7 cellular contexts compared by ENCODE assay signal in the genomic region with DNA sequence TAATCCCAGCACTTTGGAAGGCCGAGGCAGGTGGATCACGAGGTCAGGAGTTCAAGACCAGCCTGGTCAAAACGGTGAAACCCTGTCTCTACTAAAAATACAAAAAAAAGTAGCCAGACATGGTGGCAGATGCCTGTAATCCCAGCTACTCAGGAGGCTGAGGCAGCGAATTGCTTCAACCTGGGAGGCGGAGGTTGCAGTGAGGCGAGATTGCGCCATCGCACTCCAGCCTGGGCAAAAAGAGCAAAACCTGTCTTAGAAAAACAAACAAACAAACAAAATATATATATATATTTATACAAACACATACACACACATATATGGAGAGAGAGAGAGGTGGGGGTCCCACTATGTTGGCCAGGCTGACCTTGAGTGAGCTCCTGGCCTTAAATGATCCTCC. TPM values are rescaled to one million over a fixed set of nuclear protein-coding genes. Genes with fewer than 3 reads are reported as not detected.
DNase-seq lines count a peak whose midpoint lies in the region; TF ChIP-seq lines count a peak whose summit lies in the region.
"Not testable (repeated sequence)": the region's sequence is repeated elsewhere in the genome, so short reads cannot be mapped to it uniquely, and the experiment has no call there.

No MANE protein-coding gene starts in this region.

- DNase-seq in GM23248; SJSA1 (ENCODE audit: low read depth in 1 of 2, low spot score in 2 of 2); mammary epithelial cell; hepatocyte (ENCODE audit: low spot score); neuronal stem cell (ENCODE audit: low spot score); progenitor cell of endocrine pancreas (ENCODE audit: low spot score, unreplicated experiment): not testable (repeated sequence)

- dilution Hi-C loops in mammary epithelial cell (cut with HindIII; ENCODE audit: low sequenced_read_pairs), result not testable (repeated sequence)

- not testable (repeated sequence) for H2BK12ac ChIP-seq in neuronal stem cell (ENCODE audit: low read length)

- not testable (repeated sequence) for H3K23ac ChIP-seq in neuronal stem cell (ENCODE audit: low read depth, low read length, poor library complexity)

- peak overlapping the region; percentile 69 for H3K4me2 ChIP-seq in GM23248 (ENCODE audit: unreplicated experiment)
- H3K4me2 ChIP-seq in mammary epithelial cell (ENCODE audit: insufficient read depth, low read depth, low read length), result peak overlapping the region; percentile 13
- not testable (repeated sequence) for H3K4me2 ChIP-seq in hepatocyte; neuronal stem cell (ENCODE audit: insufficient read depth, low read length, poor library complexity, severe bottlenecking)

- H2AK5ac ChIP-seq in neuronal stem cell (ENCODE audit: low read depth, low read length), result peak overlapping the region; percentile 65

- H3K79me2 ChIP-seq in GM23248 (ENCODE audit: insufficient read depth); mammary epithelial cell (ENCODE audit: insufficient read depth, low read length); hepatocyte: not testable (repeated sequence)

- H3K27me3 Mint-ChIP-seq in IgD-negative memory B cell, progenitor cell of endocrine pancreas: not testable (repeated sequence)

- H3K27ac ChIP-seq in GM23248 (peak overlapping the region; percentile 51), SJSA1 (peak overlapping the region; percentile 59), mammary epithelial cell (ENCODE audit: insufficient read depth, low read depth, low read length) (peak overlapping the region; percentile 34), hepatocyte (peak overlapping the region; percentile 16)
- H3K27ac ChIP-seq in neuronal stem cell (replicated peaks; ENCODE audit: low read length), result not testable (repeated sequence)

- H3K9me3 Mint-ChIP-seq in IgD-negative memory B cell; progenitor cell of endocrine pancreas (ENCODE audit: low read depth): not testable (repeated sequence)

- H3K36me3 ChIP-seq in GM23248 (ENCODE audit: low read depth); SJSA1; mammary epithelial cell (ENCODE audit: insufficient read depth, low read length); hepatocyte (replicated peaks; ENCODE audit: insufficient read depth, low read depth); neuronal stem cell (replicated peaks in 1 of 2; ENCODE audit: control insufficient read depth in 2 of 2, insufficient read depth in 2 of 2, low read length in 2 of 2): not testable (repeated sequence)

- BruUV-seq in mammary epithelial cell (replicated peaks; lab: Mats Ljungman, UMichigan), result not testable (repeated sequence)

- not testable (repeated sequence) for H3K79me1 ChIP-seq in neuronal stem cell (ENCODE audit: low read depth, low read length)

- H3K4me3 ChIP-seq in GM23248; SJSA1; mammary epithelial cell (replicated peaks in 1 of 3; ENCODE audit: insufficient read depth in 1 of 3, low read depth in 2 of 3, low read length in 3 of 3); hepatocyte; neuronal stem cell (ENCODE audit: low read length in 2 of 2): not testable (repeated sequence)

- TF ChIP-seq CTCF in mammary epithelial cell (conservative IDR thresholded peaks at IDR 0.05 in 1 of 2, IDR thresholded peaks at IDR 0.05 in 1 of 2; ENCODE audit: extremely low read depth in 1 of 2, insufficient read depth in 1 of 2, low read depth in 1 of 2, low read length in 2 of 2); hepatocyte (IDR thresholded peaks at IDR 0.05; ENCODE audit: poor library complexity); progenitor cell of endocrine pancreas (IDR thresholded peaks at IDR 0.05; ENCODE audit: unreplicated experiment): not testable (repeated sequence)

- peak overlapping the region in 2 of 4 donors; percentile 56 to 60 for H3K4me3 Mint-ChIP-seq in IgD-negative memory B cell
- not testable (repeated sequence) for H3K4me3 Mint-ChIP-seq in progenitor cell of endocrine pancreas (ENCODE audit: low read depth)

- not testable (repeated sequence) for H4K8ac ChIP-seq in neuronal stem cell (ENCODE audit: low read depth, low read length)

- H3K4me1 Mint-ChIP-seq in IgD-negative memory B cell, result peaks cover 14 to 17% (median 14%) of the 10 kb centered on the region in 3 donors
- peaks cover 10% of the 10 kb centered on the region for H3K4me1 Mint-ChIP-seq in progenitor cell of endocrine pancreas (ENCODE audit: low read depth)

- intact Hi-C loops in mammary epithelial cell (cut with micrococcal nuclease), result loop anchor here (10.0 kb wide), 1 partner anchor 468 kb away; a partner anchor contains a TSS

- 94 to 96% methylated on average over 8 of the region's 8 CpGs for WGBS in GM23248 (ENCODE audit: low coverage in 1 of 2, low lambda C conversion rate in 2 of 2, missing lambda C conversion rate in 2 of 2), 2 experiments
- WGBS in mammary epithelial cell (ENCODE audit: low coverage, missing lambda C conversion rate), result 88% methylated on average over 8 of the region's 8 CpGs
- WGBS in hepatocyte (ENCODE audit: low lambda C conversion rate, missing lambda C conversion rate), result 87% methylated on average over 8 of the region's 8 CpGs
- WGBS in neuronal stem cell (ENCODE audit: extremely low coverage in 2 of 2, insufficient read length in 2 of 2, insufficient replicate concordance in 1 of 2), 2 donors, result no CpG with 5 or more reads among the region's 8 CpGs

- not testable (repeated sequence) for H3K4ac ChIP-seq in neuronal stem cell (ENCODE audit: low read length)

- H3K27ac Mint-ChIP-seq in IgD-negative memory B cell (peak overlapping the region in 2 of 3 donors; percentile 10 to 63), progenitor cell of endocrine pancreas (peak overlapping the region; percentile 86)

- H3K36me3 Mint-ChIP-seq in IgD-negative memory B cell; progenitor cell of endocrine pancreas (ENCODE audit: insufficient read depth): not testable (repeated sequence)

- not testable (repeated sequence) for H2BK15ac ChIP-seq in neuronal stem cell (ENCODE audit: low read length)

- not testable (repeated sequence) for H3K18ac ChIP-seq in neuronal stem cell (ENCODE audit: low read length)

- not testable (repeated sequence) for H3K9ac ChIP-seq in GM23248; neuronal stem cell (ENCODE audit: low read depth, low read length, poor library complexity)
- H3K9ac ChIP-seq in mammary epithelial cell (ENCODE audit: insufficient read depth, low read length), result peak overlapping the region; percentile 7

- in situ Hi-C loops in GM23248 (cut with MboI); mammary epithelial cell (cut with MboI; ENCODE audit: low sequenced_read_pairs in 2 of 2): not testable (repeated sequence)

- H3K14ac ChIP-seq in neuronal stem cell (ENCODE audit: low read length), result not testable (repeated sequence)

- H2BK120ac ChIP-seq in neuronal stem cell (ENCODE audit: low read depth, low read length), result not testable (repeated sequence)

- not testable (repeated sequence) for H4K91ac ChIP-seq in neuronal stem cell (ENCODE audit: low read depth, low read length, poor library complexity)

- not testable (repeated sequence) for H3K9me3 ChIP-seq in GM23248 (ENCODE audit: low read depth); SJSA1 (replicated peaks); mammary epithelial cell (replicated peaks; ENCODE audit: insufficient read depth, low read length); hepatocyte (ENCODE audit: low read depth); neuronal stem cell (replicated peaks in 1 of 2; ENCODE audit: control insufficient read depth in 2 of 2, insufficient read depth in 1 of 2, low read depth in 1 of 2, low read length in 2 of 2)

- not testable (repeated sequence) for H3K27me3 ChIP-seq in GM23248 (replicated peaks; ENCODE audit: insufficient read depth); SJSA1 (replicated peaks); mammary epithelial cell (ENCODE audit: insufficient read depth, low read length); hepatocyte; neuronal stem cell (ENCODE audit: control insufficient read depth in 3 of 3, insufficient read depth in 3 of 3, low read depth in 1 of 3, low read length in 3 of 3)

- H3K9me2 ChIP-seq in GM23248 (ENCODE audit: insufficient read depth); hepatocyte (replicated peaks; ENCODE audit: insufficient read depth): not testable (repeated sequence)

- CTCF ChIA-PET in mammary epithelial cell (lab: Charles Lee; ENCODE audit: low non-redundant PET), result not testable (repeated sequence)

- H2BK5ac ChIP-seq in neuronal stem cell (ENCODE audit: low read length), result not testable (repeated sequence)

- not testable (repeated sequence) for H4K20me1 ChIP-seq in GM23248 (ENCODE audit: insufficient read depth); mammary epithelial cell (ENCODE audit: insufficient read depth, low read length); hepatocyte (ENCODE audit: insufficient read depth, poor library complexity, severe bottlenecking)

- not testable (repeated sequence) for H2AFZ ChIP-seq in GM23248; mammary epithelial cell (ENCODE audit: low read depth, low read length); hepatocyte; neuronal stem cell (ENCODE audit: low read length)

- peaks cover 21% of the 10 kb centered on the region for H3F3A ChIP-seq in GM23248 (ENCODE audit: insufficient read depth)

- peaks cover 22% of the 10 kb centered on the region for H3K4me1 ChIP-seq in GM23248 (ENCODE audit: insufficient read depth)
- peaks cover 40% of the 10 kb centered on the region for H3K4me1 ChIP-seq in SJSA1 (replicated peaks)
- H3K4me1 ChIP-seq in mammary epithelial cell (ENCODE audit: insufficient read depth, low read length), result peaks cover 17% of the 10 kb centered on the region
- not testable (repeated sequence) for H3K4me1 ChIP-seq in hepatocyte (ENCODE audit: insufficient read depth); neuronal stem cell (ENCODE audit: control insufficient read depth in 2 of 2, insufficient read depth in 1 of 2, low read depth in 1 of 2, low read length in 2 of 2)

RNA-seq across cellular contexts. Expression of a gene that starts 3.3 kb away (rescaled TPM):
- total RNA-seq in GM23248 (2014; rRNA removed; shearing (Covaris generic)), result 7.3 and 11.1 TPM in 2 replicates
- polyA plus RNA-seq in GM23248 (2016; fragmentation: Nextera tagmentation; extraction: Ambion mirVana) (4.1 and 5.8 TPM in 2 replicates), IgD-negative memory B cell (16.0 TPM), mammary epithelial cell (3.2 TPM), hepatocyte (13.0 and 19.6 TPM in 2 replicates)
- total RNA-seq in SJSA1 (2014; rRNA removed; shearing (Covaris generic)), result 8.0 and 12.1 TPM in 2 replicates
- total RNA-seq in mammary epithelial cell (10 to 100 TPM in 1 of 2 donors, 1 to 10 TPM in 1; 4.7 to 29.6 TPM), hepatocyte (5.2 and 7.9 TPM in 2 replicates), progenitor cell of endocrine pancreas (34.4 and 36.1 TPM in 2 replicates)
- polyA minus RNA-seq in mammary epithelial cell, result 9.1 TPM
- polyA plus RNA-seq in neuronal stem cell (2013, experiment 1 of 2), result 15.9 TPM
- 14.8 TPM for polyA plus RNA-seq in neuronal stem cell (2013, experiment 2 of 2)

RNA-seq across cellular contexts. Expression of a gene that starts 21.7 kb away (rescaled TPM):
- total RNA-seq in GM23248 (2014; rRNA removed; shearing (Covaris generic)), result 2.9 and 5.2 TPM in 2 replicates
- polyA plus RNA-seq in GM23248 (2016; fragmentation: Nextera tagmentation; extraction: Ambion mirVana) (14.1 and 14.5 TPM in 2 replicates), IgD-negative memory B cell (2.3 TPM), mammary epithelial cell (0.65 TPM), hepatocyte (11.9 and 13.8 TPM in 2 replicates)
- 2.4 and 2.5 TPM in 2 replicates for total RNA-seq in SJSA1 (2014; rRNA removed; shearing (Covaris generic))
- total RNA-seq in mammary epithelial cell (10 to 100 TPM in 1 of 2 donors, 1 to 10 TPM in 1; 2.0 to 10.9 TPM), hepatocyte (1.7 and 1.9 TPM in 2 replicates), progenitor cell of endocrine pancreas (9.1 and 11.8 TPM in 2 replicates)
- not detected for polyA minus RNA-seq in mammary epithelial cell
- 7.5 TPM for polyA plus RNA-seq in neuronal stem cell (2013, experiment 1 of 2)
- polyA plus RNA-seq in neuronal stem cell (2013, experiment 2 of 2), result 6.6 TPM

RNA-seq across cellular contexts. Expression of a gene that starts 22.0 kb away (rescaled TPM):
- 11.9 and 14.6 TPM in 2 replicates for total RNA-seq in GM23248 (2014; rRNA removed; shearing (Covaris generic))
- polyA plus RNA-seq in GM23248 (2016; fragmentation: Nextera tagmentation; extraction: Ambion mirVana) (6.2 and 6.3 TPM in 2 replicates), IgD-negative memory B cell (5.1 TPM), mammary epithelial cell (1.4 TPM), hepatocyte (14.7 and 22.0 TPM in 2 replicates)
- total RNA-seq in SJSA1 (2014; rRNA removed; shearing (Covaris generic)), result 4.5 and 10.1 TPM in 2 replicates
- total RNA-seq in mammary epithelial cell (1 to 10 TPM; 7.0 to 8.1 TPM), hepatocyte (8.0 and 9.9 TPM in 2 replicates), progenitor cell of endocrine pancreas (18.3 and 23.5 TPM in 2 replicates)
- 1.2 TPM for polyA minus RNA-seq in mammary epithelial cell
- polyA plus RNA-seq in neuronal stem cell (2013, experiment 1 of 2), result 20.7 TPM
- 20.0 TPM for polyA plus RNA-seq in neuronal stem cell (2013, experiment 2 of 2)

RNA-seq across cellular contexts. Expression of a gene that starts 56.6 kb away (rescaled TPM):
- total RNA-seq in GM23248 (2014; rRNA removed; shearing (Covaris generic)), result 0.51 TPM in 1 of 2 replicates, not detected in the other
- polyA plus RNA-seq in GM23248 (2016; fragmentation: Nextera tagmentation; extraction: Ambion mirVana), result 0.10 and 0.46 TPM in 2 replicates
- 0.30 TPM for polyA plus RNA-seq in IgD-negative memory B cell
- total RNA-seq in SJSA1 (2014; rRNA removed; shearing (Covaris generic)), result not detected in 2 replicates
- total RNA-seq in mammary epithelial cell, result 1 to 10 TPM in 1 of 2 donors, under 1 TPM in 1; 0.17 to 1.9 TPM
- 0.03 TPM for polyA plus RNA-seq in mammary epithelial cell
- not detected for polyA minus RNA-seq in mammary epithelial cell
- total RNA-seq in hepatocyte, result 0.43 and 0.96 TPM in 2 replicates
- 0.99 and 3.2 TPM in 2 replicates for polyA plus RNA-seq in hepatocyte
- not detected for polyA plus RNA-seq in neuronal stem cell (2013, experiment 1 of 2)
- 0.04 TPM for polyA plus RNA-seq in neuronal stem cell (2013, experiment 2 of 2)
- total RNA-seq in progenitor cell of endocrine pancreas, result 2.4 and 2.9 TPM in 2 replicates
